Comparison of ENCODE assay signal across 8 cellular contexts in the genomic region with DNA sequence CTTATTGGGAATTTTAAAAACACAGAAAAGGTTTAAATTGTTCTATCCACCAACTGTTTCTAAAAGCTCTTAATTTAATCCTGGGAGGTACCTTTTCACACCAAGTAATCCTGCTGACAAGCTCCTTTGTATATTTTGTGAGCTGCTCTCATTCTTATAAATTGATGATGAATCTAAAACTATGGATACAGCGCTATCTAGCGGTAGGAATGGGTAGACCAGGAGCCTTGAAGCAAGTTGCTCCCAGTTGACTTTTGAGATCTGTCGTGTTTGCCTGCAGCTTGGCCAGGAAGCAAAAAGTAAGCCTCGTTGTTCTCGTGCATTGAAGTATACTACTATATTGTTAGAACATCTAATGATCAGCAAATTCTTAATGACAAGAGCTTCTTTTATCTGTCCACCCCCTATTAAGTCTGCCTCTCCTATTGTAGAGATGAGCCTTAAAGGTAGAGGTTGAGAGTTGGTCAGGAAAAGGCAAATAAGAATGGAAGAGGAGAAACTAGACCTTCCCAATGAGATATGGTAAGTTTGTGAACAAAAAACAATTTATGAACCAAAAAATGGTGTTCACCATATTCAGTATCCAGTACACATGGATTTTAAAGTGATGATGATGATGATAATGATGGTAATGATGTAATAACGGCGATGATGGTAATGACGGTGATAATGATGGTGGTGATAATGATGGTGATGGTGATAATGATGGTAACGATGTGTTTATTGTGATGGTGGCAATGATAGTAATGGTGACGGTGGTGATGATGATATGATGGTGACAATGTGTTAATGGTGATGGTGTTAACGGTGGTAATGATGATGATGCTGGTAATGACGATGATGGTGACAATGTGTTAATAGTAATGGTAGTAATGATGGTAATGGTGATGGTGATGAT.
DNase-seq lines count a peak whose midpoint lies in the region; TF ChIP-seq lines count a peak whose summit lies in the region.

No MANE protein-coding gene starts in this region.

- H3K9me3 Mint-ChIP-seq in MCF 10A (ENCODE audit: unreplicated experiment) = no peaks in the 10 kb centered on the region

- POLR2A ChIA-PET in GM10248 (lab: Yijun Ruan, JAX) (no interaction called here), MCF 10A (lab: Yijun Ruan, JAX) (interaction anchor here (0.7 kb wide), 1 partner anchor 1342 kb away, joined by 4 read pairs; no protein-coding TSS in a partner anchor)

- TF ChIP-seq CTCF in GM10248 (IDR thresholded peaks at IDR 0.05; ENCODE audit: control extremely low read depth, extremely low read depth, low read depth, missing control alignments) (peak; percentile 57), MCF 10A (IDR thresholded peaks at IDR 0.05; ENCODE audit: unreplicated experiment) (peak; percentile 75)

- no peaks in the 10 kb centered on the region for H3K4me1 Mint-ChIP-seq in MCF 10A (ENCODE audit: insufficient read depth, unreplicated experiment)

- CTCF ChIA-PET in GM10248 (lab: Yijun Ruan, JAX) = interaction anchor here (0.7 to 1.6 kb wide), 19 partner anchors 9 to 1431 kb away, joined by 3 to 12 read pairs (median 3); no protein-coding TSS in a partner anchor
- CTCF ChIA-PET in MCF 10A (lab: Yijun Ruan, JAX) = interaction anchor here (0.6 to 1.6 kb wide), 43 partner anchors 8 to 1382 kb away, joined by 3 to 16 read pairs (median 4); a partner anchor contains a TSS

- no peaks in the 10 kb centered on the region for H3K27me3 Mint-ChIP-seq in MCF 10A (ENCODE audit: insufficient read depth, unreplicated experiment)

- intact Hi-C loops in MCF 10A (cut with micrococcal nuclease) = loop anchor here (2.0 to 10.0 kb wide), 4 partner anchors 64 to 606 kb away; no protein-coding TSS in a partner anchor

- no peak overlapping the region for H3K27ac Mint-ChIP-seq in MCF 10A (ENCODE audit: low read depth, unreplicated experiment)

- DNase-seq in AG08396 (ENCODE audit: low spot score) (peak; percentile 50), GM10248 (ENCODE audit: extremely low spot score) (peak; percentile 22), HK-2 (ENCODE audit: unreplicated experiment) (peak; percentile 64), NCI-H82 (lab: John Stamatoyannopoulos, UW) (peak; percentile 89), MCF 10A (ENCODE audit: unreplicated experiment) (peak; percentile 74), iris pigment epithelial cell (ENCODE audit: low read depth) (peak; percentile 78), stromal cell of bone marrow (ENCODE audit: low read depth) (peak; percentile 62)
- no peak for DNase-seq in activated CD8-positive, alpha-beta memory T cell treated with anti-CD3 and anti-CD28 coated beads, Interleukin-2, amount 50 U/mL, for 4 hours

- no TSS peak for BruUV-seq in MCF 10A (replicated peaks; lab: Mats Ljungman, UMichigan)

- no peak overlapping the region for H3K4me3 Mint-ChIP-seq in MCF 10A (ENCODE audit: unreplicated experiment)

- no peaks in the 10 kb centered on the region for H3K36me3 Mint-ChIP-seq in MCF 10A (ENCODE audit: insufficient read depth, unreplicated experiment)
